Comparison of ENCODE assay signal across 8 cellular contexts in genomic region chr19:46218160-46218559, GRCh38. TPM values are rescaled to one million over a fixed set of nuclear protein-coding genes. Genes with fewer than 3 reads are reported as not detected.
A peak's percentile ranks its signal among the peaks of the same experiment; 100 is the strongest.
DNase-seq lines count a peak whose midpoint lies in the region; ATAC-seq and TF ChIP-seq lines count a peak whose summit lies in the region.
"Had no signal": no experiment of that assay in that cellular context is flagged by ENCODE, and none has a peak within 500 bp of the region (broad histone marks: within the 10 kb centered on the region; RNA-seq: fewer than 3 reads in every experiment).

No MANE protein-coding gene starts in this region.

- H3K27me3 Mint-ChIP-seq in neural progenitor cell (ENCODE audit: insufficient read depth, low read depth) = peaks cover 24% of the 10 kb centered on the region

- in situ Hi-C loops in T47D (cut with HindIII; ENCODE audit: low pct_unique_long_range_greater_than_20kb, low sequenced_read_pairs) = no loop called here

- TF ChIP-seq CTCF in PC-3 (conservative IDR thresholded peaks at IDR 0.05; ENCODE audit: low read depth, low read length) (no peak), neural progenitor cell (IDR thresholded peaks at IDR 0.05) (no peak)

- H3K4me2 ChIP-seq in PC-3 (ENCODE audit: low read length) = no peak overlapping the region
- H3K4me2 ChIP-seq in neural progenitor cell = no peak overlapping the region

- H3K4me3 Mint-ChIP-seq in neural progenitor cell = no peak overlapping the region

- no peak overlapping the region for H3K4me3 ChIP-seq in PC-3 (ENCODE audit: low read length)
- H3K4me3 ChIP-seq in neural progenitor cell = no peak overlapping the region

- peak; percentile 58 for DNase-seq in HEK293T (ENCODE audit: extremely low spot score)
- DNase-seq in PC-3 = peak; percentile 39
- peak; percentile 26 to 82 for DNase-seq in T47D (ENCODE audit: low read depth in 1 of 2, low spot score in 1 of 2)
- peak; percentile 89 for DNase-seq in neural progenitor cell (ENCODE audit: low spot score)
- no peak for DNase-seq in middle frontal gyrus (ENCODE audit: extremely low spot score, low spot score)
- DNase-seq: amniotic stem cell had no signal

- no peak overlapping the region for H3K27ac Mint-ChIP-seq in neural progenitor cell

- H3K4me1 ChIP-seq in PC-3 (ENCODE audit: insufficient read depth, low read length) (peaks cover 17% of the 10 kb centered on the region), neural progenitor cell (no peaks in the 10 kb centered on the region)

- CTCF ChIA-PET in HEK293T (lab: Yijun Ruan, JAX) (no interaction called here), PC-3 (lab: Charles Lee) (no interaction called here)

- H2AFZ ChIP-seq in PC-3 (ENCODE audit: low read length) (no peak overlapping the region), neural progenitor cell (replicated peaks) (no peak overlapping the region)

- no peaks in the 10 kb centered on the region for H3K9me2 ChIP-seq in PC-3 (replicated peaks; ENCODE audit: low read length)

- ATAC-seq in PC-3 (no peak), HG03521 (IDR thresholded peaks at IDR 0.05; ENCODE audit: unreplicated experiment) (no peak), HG02981 (IDR thresholded peaks at IDR 0.05; ENCODE audit: unreplicated experiment) (no peak)

- H3K79me2 ChIP-seq in PC-3 (ENCODE audit: low read length) = no peaks in the 10 kb centered on the region
- no peaks in the 10 kb centered on the region for H3K79me2 ChIP-seq in neural progenitor cell (ENCODE audit: low read depth)

- no peaks in the 10 kb centered on the region for H3K27me3 ChIP-seq in PC-3 (ENCODE audit: low read length)
- H3K27me3 ChIP-seq in neural progenitor cell = no peaks in the 10 kb centered on the region

- H3K9ac ChIP-seq in PC-3 (ENCODE audit: low read length) (no peak overlapping the region), neural progenitor cell (no peak overlapping the region)

- intact Hi-C loops in PC-3 (cut with micrococcal nuclease) = no loop called here

- H4K20me1 ChIP-seq in PC-3 (ENCODE audit: low read length) = no peaks in the 10 kb centered on the region
- peaks cover 7% of the 10 kb centered on the region for H4K20me1 ChIP-seq in neural progenitor cell (ENCODE audit: low read depth)

- no peaks in the 10 kb centered on the region for H3K36me3 Mint-ChIP-seq in neural progenitor cell

- H3K27ac ChIP-seq in PC-3 (ENCODE audit: low read length) (no peak overlapping the region), neural progenitor cell (no peak overlapping the region)

- H3K36me3 ChIP-seq in PC-3 (ENCODE audit: low read depth, low read length) (no peaks in the 10 kb centered on the region), neural progenitor cell (no peaks in the 10 kb centered on the region)

- H3K9me3 ChIP-seq in PC-3 (ENCODE audit: low read length) = no peaks in the 10 kb centered on the region
- no peaks in the 10 kb centered on the region for H3K9me3 ChIP-seq in neural progenitor cell (ENCODE audit: low read depth)

- H3F3A ChIP-seq in PC-3 (ENCODE audit: low read length, unreplicated experiment) (no peaks in the 10 kb centered on the region), neural progenitor cell (ENCODE audit: low read depth) (no peaks in the 10 kb centered on the region)

- no TSS peak for BruUV-seq in PC-3 (replicated peaks; lab: Mats Ljungman, UMichigan)

- no peaks in the 10 kb centered on the region for H3K9me3 Mint-ChIP-seq in neural progenitor cell

- POLR2A ChIA-PET in HEK293T (lab: Yijun Ruan, JAX) (no interaction called here), PC-3 (lab: Charles Lee; ENCODE audit: unreplicated experiment) (no interaction called here)

- H3K4me1 Mint-ChIP-seq in neural progenitor cell = no peaks in the 10 kb centered on the region

TF ChIP-seq in HEK293T, 16 proteins besides CTCF, POLR2A, EP300 and RAD21:
- no peak for TF ChIP-seq TARDBP (IDR thresholded peaks at IDR 0.05)
- TF ChIP-seq SUZ12 (IDR thresholded peaks at IDR 0.05) = no peak
- TF ChIP-seq SP1 (IDR thresholded peaks at IDR 0.05) = no peak
- TF ChIP-seq CTBP1 (IDR thresholded peaks at IDR 0.05; ENCODE audit: borderline replicate concordance) = no peak
- TF ChIP-seq PKNOX1 (IDR thresholded peaks at IDR 0.05) = no peak
- TF ChIP-seq FOXK2 (IDR thresholded peaks at IDR 0.05) = no peak
- no peak for TF ChIP-seq NFRKB (IDR thresholded peaks at IDR 0.05)
- TF ChIP-seq ELF4 (IDR thresholded peaks at IDR 0.05) = no peak
- TF ChIP-seq L3MBTL2 (conservative IDR thresholded peaks at IDR 0.05) = no peak
- no peak for TF ChIP-seq ZNF384 (IDR thresholded peaks at IDR 0.05)
- no peak for TF ChIP-seq ARNT (IDR thresholded peaks at IDR 0.05)
- no peak for TF ChIP-seq BHLHE40 (IDR thresholded peaks at IDR 0.05; ENCODE audit: borderline replicate concordance)
- TF ChIP-seq LEF1 (IDR thresholded peaks at IDR 0.05; ENCODE audit: borderline replicate concordance) = no peak
- no peak for TF ChIP-seq FOXA1 (IDR thresholded peaks at IDR 0.05)
- TF ChIP-seq FOXM1 (IDR thresholded peaks at IDR 0.05; ENCODE audit: borderline replicate concordance) = no peak
- no peak for TF ChIP-seq HDGF (IDR thresholded peaks at IDR 0.05; ENCODE audit: borderline replicate concordance)
TF ChIP-seq in HEK293T: peak in this region for 0.

RNA-seq across cellular contexts. Expression of gene IGFL1, which starts 11.4 kb away (rescaled TPM):
- total RNA-seq in PC-3 (2014; rRNA removed) (0.77 TPM in 1 of 2 replicates, not detected in the other), neural progenitor cell (ENCODE audit: low replicate concordance) (not detected in 2 replicates)
